12 cellular contexts compared by ENCODE assay signal in the genomic region with DNA sequence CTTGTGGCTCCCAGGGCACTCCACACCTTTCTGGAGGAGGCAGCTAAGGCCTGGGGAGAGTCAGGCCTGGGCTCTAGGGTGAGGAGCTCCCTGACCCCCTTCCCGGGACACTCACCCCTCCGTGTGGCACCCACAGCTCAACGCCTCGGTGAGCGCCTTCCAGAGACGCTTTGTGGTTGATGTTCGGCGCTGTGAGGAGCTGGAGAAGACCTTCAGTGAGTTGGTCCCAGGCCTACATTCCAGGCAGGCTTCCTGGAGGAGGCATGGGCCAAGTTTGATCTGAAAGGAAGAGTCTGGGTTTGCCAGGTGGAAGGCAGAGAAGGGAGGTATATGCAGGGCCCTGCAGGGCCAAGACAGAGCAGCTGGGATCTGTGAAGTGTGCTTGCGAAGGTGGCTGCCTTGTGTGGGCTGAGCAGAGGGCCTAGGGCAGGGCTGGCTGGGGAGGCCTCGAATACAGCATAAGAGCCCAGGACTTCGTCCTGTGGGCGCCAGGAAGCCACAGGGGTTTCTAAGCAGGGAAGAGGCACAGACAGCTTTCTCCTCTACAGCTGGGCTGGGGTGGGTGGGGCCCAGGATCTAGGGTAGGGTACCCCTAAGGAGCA. TPM values are rescaled to one million over a fixed set of nuclear protein-coding genes. Genes with fewer than 3 reads are reported as not detected.
A peak's percentile ranks its signal among the peaks of the same experiment; 100 is the strongest.
DNase-seq lines count a peak whose midpoint lies in the region; ATAC-seq, FAIRE-seq and TF ChIP-seq lines count a peak whose summit lies in the region.
"Had no signal": no experiment of that assay in that cellular context is flagged by ENCODE, and none has a peak within 500 bp of the region (broad histone marks: within the 10 kb centered on the region; RNA-seq: fewer than 3 reads in every experiment).

No MANE protein-coding gene starts in this region.

- TF ChIP-seq CTCF in natural killer cell (IDR thresholded peaks at IDR 0.05) = no peak

- DNase-seq in Right ventricle myocardium superior = peak; percentile 27
- DNase-seq in left cardiac atrium = no peak
- no peak for DNase-seq in natural killer cell
- no peak for DNase-seq in inferior parietal cortex (ENCODE audit: extremely low spot score)
- DNase-seq in NCI-H524 treated with DMSO at 0.1 percent for 48 hours (lab: John Stamatoyannopoulos, UW) = no peak
- DNase-seq in activated effector memory CD4-positive, alpha-beta T cell treated with anti-CD3 and anti-CD28 coated beads, Interleukin-2, amount 50 U/mL, for 16 hours = no peak
- DNase-seq in urothelium cell line (ENCODE audit: low spot score) = no peak
- DNase-seq: C1 segment of cervical spinal cord, NCI-H226, SHP77 treated with DMSO at 0.1 percent for 48 hours had no signal

- ATAC-seq in Right ventricle myocardium superior (ENCODE audit: poor library complexity) (no peak), left cardiac atrium (no peak), natural killer cell (no peak)
- ATAC-seq in activated T-helper 17 cell treated with anti-CD3 and anti-CD28 coated beads, Interleukin-2, amount 50 U/mL, for 72 hours (replicated peaks) = no peak
- ATAC-seq: GM23338 had no signal

- H3K27ac Mint-ChIP-seq in activated T-helper 17 cell treated with anti-CD3 and anti-CD28 coated beads, Interleukin-2, amount 50 U/mL, for 72 hours = peak overlapping the region; percentile 68
- peak overlapping the region; percentile 56 to 99 for H3K27ac Mint-ChIP-seq in natural killer cell
- H3K27ac Mint-ChIP-seq: GM23338 had no signal

- peaks cover 47% of the 10 kb centered on the region for H3K36me3 Mint-ChIP-seq in activated T-helper 17 cell treated with anti-CD3 and anti-CD28 coated beads, Interleukin-2, amount 50 U/mL, for 72 hours (ENCODE audit: low read depth)
- no peaks in the 10 kb centered on the region for H3K36me3 Mint-ChIP-seq in natural killer cell

- intact Hi-C loops in Right ventricle myocardium superior (cut with DNase I) = no loop called here
- intact Hi-C loops in left cardiac atrium (cut with DNase I) = no loop called here
- intact Hi-C loops in natural killer cell (cut with micrococcal nuclease) = no loop called here

- FAIRE-seq in urothelium cell line (lab: Jason Lieb, UNC) = no peak

- no peaks in the 10 kb centered on the region for H3K9me3 Mint-ChIP-seq in activated T-helper 17 cell treated with anti-CD3 and anti-CD28 coated beads, Interleukin-2, amount 50 U/mL, for 72 hours
- H3K9me3 Mint-ChIP-seq in natural killer cell = no peaks in the 10 kb centered on the region
- H3K9me3 Mint-ChIP-seq: GM23338 had no signal

- no peaks in the 10 kb centered on the region for H3K27me3 Mint-ChIP-seq in activated T-helper 17 cell treated with anti-CD3 and anti-CD28 coated beads, Interleukin-2, amount 50 U/mL, for 72 hours
- H3K27me3 Mint-ChIP-seq in natural killer cell (ENCODE audit: low read depth in 2 of 2) = no peaks in the 10 kb centered on the region

- peak overlapping the region; percentile 91 for H3K4me3 Mint-ChIP-seq in activated T-helper 17 cell treated with anti-CD3 and anti-CD28 coated beads, Interleukin-2, amount 50 U/mL, for 72 hours
- peak overlapping the region; percentile 46 for H3K4me3 Mint-ChIP-seq in natural killer cell
- H3K4me3 Mint-ChIP-seq: GM23338 had no signal

- H3K4me1 Mint-ChIP-seq in activated T-helper 17 cell treated with anti-CD3 and anti-CD28 coated beads, Interleukin-2, amount 50 U/mL, for 72 hours = peaks cover 6% of the 10 kb centered on the region
- H3K4me1 Mint-ChIP-seq in natural killer cell = peaks cover 21 to 36% of the 10 kb centered on the region in 2 donors

RNA-seq across cellular contexts. Expression of gene TCIRG1, which starts 2.9 kb away (rescaled TPM):
- total RNA-seq in Right ventricle myocardium superior (22.3 TPM), left cardiac atrium (10 to 100 TPM; 39.5 to 51.7 TPM), natural killer cell (100 to 1,000 TPM; 438 to 480 (median 465) TPM)
- total RNA-seq in activated T-helper 17 cell treated with anti-CD3 and anti-CD28 coated beads, Interleukin-2, amount 50 U/mL, for 72 hours = 100 to 1,000 TPM; 217 to 244 TPM

RNA-seq across cellular contexts. Expression of gene NDUFS8, which starts 11.2 kb away (rescaled TPM):
- total RNA-seq in Right ventricle myocardium superior = 474 TPM
- 100 to 1,000 TPM; 304 to 342 TPM for total RNA-seq in left cardiac atrium
- 100 to 1,000 TPM in 1 of 2 donors, 10 to 100 TPM in 1; 75.0 to 131 TPM for total RNA-seq in activated T-helper 17 cell treated with anti-CD3 and anti-CD28 coated beads, Interleukin-2, amount 50 U/mL, for 72 hours
- total RNA-seq in natural killer cell = 10 to 100 TPM; 84.5 to 95.2 (median 90.7) TPM

RNA-seq across cellular contexts. Expression of gene ALDH3B1, which starts 31.6 kb away (rescaled TPM):
- total RNA-seq in Right ventricle myocardium superior = 4.4 TPM
- 1 to 10 TPM; 6.2 to 8.9 TPM for total RNA-seq in left cardiac atrium
- total RNA-seq in activated T-helper 17 cell treated with anti-CD3 and anti-CD28 coated beads, Interleukin-2, amount 50 U/mL, for 72 hours = under 1 TPM in 1 of 2 donors, not detected in 1; 0.08 TPM
- 1 to 10 TPM; 2.4 to 9.0 (median 4.0) TPM for total RNA-seq in natural killer cell
- total RNA-seq: GM23338 had no signal

RNA-seq across cellular contexts. Expression of gene UNC93B1, which starts 37.8 kb away (rescaled TPM):
- total RNA-seq in Right ventricle myocardium superior (7.3 TPM), left cardiac atrium (10 to 100 TPM; 12.5 to 15.1 TPM), natural killer cell (10 to 100 TPM; 26.6 to 44.3 (median 39.7) TPM)
- total RNA-seq in activated T-helper 17 cell treated with anti-CD3 and anti-CD28 coated beads, Interleukin-2, amount 50 U/mL, for 72 hours = 10 to 100 TPM; 13.1 to 14.8 TPM
